Comparison of ENCODE assay signal across 30 cellular contexts in the genomic region with DNA sequence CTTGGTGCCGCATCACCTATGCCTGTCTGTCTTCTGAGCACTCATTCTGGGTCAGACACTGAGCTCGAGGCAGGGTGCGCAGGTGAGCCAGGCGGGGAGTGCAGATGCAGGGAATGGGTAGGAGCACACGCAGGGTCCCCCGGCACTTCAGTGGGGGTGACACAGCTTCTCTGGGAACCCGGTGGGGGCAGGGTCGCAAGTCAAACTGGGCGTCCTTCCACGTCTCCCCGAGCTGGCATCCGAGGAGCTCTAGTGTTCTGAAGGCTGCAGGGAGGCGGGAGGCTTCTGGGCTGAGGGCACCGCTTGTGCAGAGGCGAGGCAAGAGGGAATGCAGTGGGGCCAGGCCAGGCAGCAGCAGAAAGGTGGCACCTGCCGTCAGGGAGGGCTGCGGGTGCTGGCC.
DNase-seq lines count a peak whose midpoint lies in the region; ATAC-seq and TF ChIP-seq lines count a peak whose summit lies in the region.
"Had no signal": no experiment of that assay in that cellular context is flagged by ENCODE, and none has a peak within 500 bp of the region (broad histone marks: within the 10 kb centered on the region; RNA-seq: fewer than 3 reads in every experiment).

No MANE protein-coding gene starts in this region.

- H3K36me3 Mint-ChIP-seq in T-helper 2 cell treated with Interferon-gamma antibody and Interleukin-4, amounts not matched to agents 5 μg/mL and 100 μg/mL, for 36 hours (ENCODE audit: low read depth): peaks cover 55% of the 10 kb centered on the region
- H3K36me3 Mint-ChIP-seq in activated CD8-positive, alpha-beta T cell treated with anti-CD3 and anti-CD28 coated beads, Interleukin-2, amount 10 ng/mL, durations not matched to agents 7 days and 5 days (ENCODE audit: low read depth): peaks cover 69% of the 10 kb centered on the region
- peaks cover 85% of the 10 kb centered on the region for H3K36me3 Mint-ChIP-seq in stimulated activated effector memory CD8-positive, alpha-beta T cell treated with anti-CD3 and anti-CD28 coated beads, Interleukin-12 subunit alpha, Interleukin-12 subunit beta, amount 100 ng/mL, for 72 hours

- no peak for DNase-seq in T-helper 2 cell treated with Interferon-gamma antibody and Interleukin-4, amounts not matched to agents 5 μg/mL and 100 μg/mL, for 36 hours (ENCODE audit: low spot score)
- DNase-seq in T-helper 2 cell: no peak
- no peak for DNase-seq in activated CD8-positive, alpha-beta T cell treated with anti-CD3 and anti-CD28 coated beads, Interleukin-2, amount 10 ng/mL, durations not matched to agents 7 days and 5 days
- DNase-seq in lower lobe of right lung: peak; percentile 39
- no peak for DNase-seq in stimulated activated effector memory CD8-positive, alpha-beta T cell treated with anti-CD3 and anti-CD28 coated beads, Interleukin-12 subunit alpha, Interleukin-12 subunit beta, amount 100 ng/mL, for 72 hours (ENCODE audit: low spot score in 2 of 2)
- DNase-seq in KG1 (lab: John Stamatoyannopoulos, UW): no peak
- DNase-seq: 8988T; activated CD4-positive, alpha-beta T cell treated with anti-CD3 and anti-CD28 coated beads for 1 hour; activated CD8-positive, alpha-beta memory T cell treated with anti-CD3 and anti-CD28 coated beads for 24 hours; adrenal gland; DMS53; effector CD8-positive, alpha-beta T cell; foreskin melanocyte; MV-4-11; NCI-H510A treated with DMSO at 0.1 percent for 48 hours; NK-92 treated with Interleukin-12 subunit alpha and Interleukin-12 subunit beta, amount 100 ng/mL, for 24 hours; pancreas; right cardiac atrium; SHP77; stimulated activated CD4-positive, alpha-beta T cell treated with anti-CD3 and anti-CD28 coated beads, Interleukin-4, amount 100 ng/mL, for 4 hours had no signal

- no peak for TF ChIP-seq CTCF in lower lobe of right lung (IDR thresholded peaks at IDR 0.05)

- no peak overlapping the region for H3K4me3 Mint-ChIP-seq in T-helper 2 cell treated with Interferon-gamma antibody and Interleukin-4, amounts not matched to agents 5 μg/mL and 100 μg/mL, for 36 hours
- H3K4me3 Mint-ChIP-seq in activated CD8-positive, alpha-beta T cell treated with anti-CD3 and anti-CD28 coated beads, Interleukin-2, amount 10 ng/mL, durations not matched to agents 7 days and 5 days: no peak overlapping the region
- H3K4me3 Mint-ChIP-seq in stimulated activated effector memory CD8-positive, alpha-beta T cell treated with anti-CD3 and anti-CD28 coated beads, Interleukin-12 subunit alpha, Interleukin-12 subunit beta, amount 100 ng/mL, for 72 hours: no peak overlapping the region
- H3K4me3 Mint-ChIP-seq: activated T-helper 1 cell treated with anti-CD3 and anti-CD28 coated beads, Interleukin-12 subunit alpha, Interleukin-12 subunit beta, Interleukin-2, Interleukin-4 antibody, amounts not matched to agents 30 ng/mL and 10 ng/mL and 1 ng/mL, durations not matched to agents 14 hours and 24 hours and 36 hours; brain; mesothelial cell of epicardium; nephron had no signal

- H3K36me3 ChIP-seq in lower lobe of right lung: peaks cover 81% of the 10 kb centered on the region
- H3K36me3 ChIP-seq: pancreas had no signal

- H3K27ac ChIP-seq in lower lobe of right lung: no peak overlapping the region
- H3K27ac ChIP-seq: adrenal gland, hepatocyte, pancreas, tibial nerve had no signal

- peak overlapping the region; percentile 78 for H3K27ac Mint-ChIP-seq in T-helper 2 cell treated with Interferon-gamma antibody and Interleukin-4, amounts not matched to agents 5 μg/mL and 100 μg/mL, for 36 hours
- H3K27ac Mint-ChIP-seq in activated CD8-positive, alpha-beta T cell treated with anti-CD3 and anti-CD28 coated beads, Interleukin-2, amount 10 ng/mL, durations not matched to agents 7 days and 5 days: peak overlapping the region; percentile 80
- H3K27ac Mint-ChIP-seq in stimulated activated effector memory CD8-positive, alpha-beta T cell treated with anti-CD3 and anti-CD28 coated beads, Interleukin-12 subunit alpha, Interleukin-12 subunit beta, amount 100 ng/mL, for 72 hours: peak overlapping the region; percentile 89
- H3K27ac Mint-ChIP-seq: activated T-helper 1 cell treated with anti-CD3 and anti-CD28 coated beads, Interleukin-12 subunit alpha, Interleukin-12 subunit beta, Interleukin-2, Interleukin-4 antibody, amounts not matched to agents 30 ng/mL and 10 ng/mL and 1 ng/mL, durations not matched to agents 14 hours and 24 hours and 36 hours; mesothelial cell of epicardium had no signal

- ATAC-seq in activated CD8-positive, alpha-beta T cell treated with anti-CD3 and anti-CD28 coated beads, Interleukin-2, amount 10 ng/mL, durations not matched to agents 7 days and 5 days: no peak
- no peak for ATAC-seq in lower lobe of right lung
- ATAC-seq in stimulated activated effector memory CD8-positive, alpha-beta T cell treated with anti-CD3 and anti-CD28 coated beads, Interleukin-12 subunit alpha, Interleukin-12 subunit beta, amount 100 ng/mL, for 72 hours: no peak
- no peak for ATAC-seq in HG03442 (IDR thresholded peaks at IDR 0.05; ENCODE audit: unreplicated experiment)
- no peak for ATAC-seq in GM21367 (IDR thresholded peaks at IDR 0.05; ENCODE audit: unreplicated experiment)
- ATAC-seq: esophagus mucosa, pancreas, right cardiac atrium had no signal

- no peaks in the 10 kb centered on the region for H3K4me1 ChIP-seq in lower lobe of right lung
- H3K4me1 ChIP-seq: pancreas, tibial nerve had no signal

- no peaks in the 10 kb centered on the region for H3K9me3 Mint-ChIP-seq in T-helper 2 cell treated with Interferon-gamma antibody and Interleukin-4, amounts not matched to agents 5 μg/mL and 100 μg/mL, for 36 hours
- no peaks in the 10 kb centered on the region for H3K9me3 Mint-ChIP-seq in activated CD8-positive, alpha-beta T cell treated with anti-CD3 and anti-CD28 coated beads, Interleukin-2, amount 10 ng/mL, durations not matched to agents 7 days and 5 days (ENCODE audit: insufficient read depth)
- H3K9me3 Mint-ChIP-seq in stimulated activated effector memory CD8-positive, alpha-beta T cell treated with anti-CD3 and anti-CD28 coated beads, Interleukin-12 subunit alpha, Interleukin-12 subunit beta, amount 100 ng/mL, for 72 hours: no peaks in the 10 kb centered on the region
- H3K9me3 Mint-ChIP-seq: activated T-helper 1 cell treated with anti-CD3 and anti-CD28 coated beads, Interleukin-12 subunit alpha, Interleukin-12 subunit beta, Interleukin-2, Interleukin-4 antibody, amounts not matched to agents 30 ng/mL and 10 ng/mL and 1 ng/mL, durations not matched to agents 14 hours and 24 hours and 36 hours; brain; CD8-positive, alpha-beta memory T cell; mesothelial cell of epicardium; nephron had no signal

- peaks cover 8% of the 10 kb centered on the region for H3K4me1 Mint-ChIP-seq in T-helper 2 cell treated with Interferon-gamma antibody and Interleukin-4, amounts not matched to agents 5 μg/mL and 100 μg/mL, for 36 hours (ENCODE audit: low read depth)
- H3K4me1 Mint-ChIP-seq in activated CD8-positive, alpha-beta T cell treated with anti-CD3 and anti-CD28 coated beads, Interleukin-2, amount 10 ng/mL, durations not matched to agents 7 days and 5 days (ENCODE audit: low read depth): peaks cover 30% of the 10 kb centered on the region
- peaks cover 49% of the 10 kb centered on the region for H3K4me1 Mint-ChIP-seq in stimulated activated effector memory CD8-positive, alpha-beta T cell treated with anti-CD3 and anti-CD28 coated beads, Interleukin-12 subunit alpha, Interleukin-12 subunit beta, amount 100 ng/mL, for 72 hours
- H3K4me1 Mint-ChIP-seq: mesothelial cell of epicardium had no signal

- H3K27me3 Mint-ChIP-seq in T-helper 2 cell treated with Interferon-gamma antibody and Interleukin-4, amounts not matched to agents 5 μg/mL and 100 μg/mL, for 36 hours (ENCODE audit: low read depth): no peaks in the 10 kb centered on the region
- no peaks in the 10 kb centered on the region for H3K27me3 Mint-ChIP-seq in activated CD8-positive, alpha-beta T cell treated with anti-CD3 and anti-CD28 coated beads, Interleukin-2, amount 10 ng/mL, durations not matched to agents 7 days and 5 days (ENCODE audit: low read depth)
- H3K27me3 Mint-ChIP-seq: brain; CD8-positive, alpha-beta memory T cell had no signal

- H3K4me3 ChIP-seq in lower lobe of right lung: no peak overlapping the region
- H3K4me3 ChIP-seq: adrenal gland, hepatocyte, pancreas, tibial nerve had no signal

- H3K27me3 ChIP-seq in lower lobe of right lung (ENCODE audit: low read depth): no peaks in the 10 kb centered on the region
- H3K27me3 ChIP-seq: adrenal gland, hepatocyte, pancreas, tibial nerve had no signal

- POLR2A ChIA-PET in activated CD8-positive, alpha-beta T cell treated with anti-CD3 and anti-CD28 coated beads, Interleukin-2, amount 10 ng/mL, durations not matched to agents 7 days and 5 days (lab: Charles Lee): no interaction called here

- intact Hi-C loops in lower lobe of right lung (cut with DNase I): no loop called here

- H3K9me3 ChIP-seq in lower lobe of right lung: no peaks in the 10 kb centered on the region
- H3K9me3 ChIP-seq: adrenal gland, pancreas, tibial nerve had no signal

- CTCF ChIA-PET in activated CD8-positive, alpha-beta T cell treated with anti-CD3 and anti-CD28 coated beads, Interleukin-2, amount 10 ng/mL, durations not matched to agents 7 days and 5 days (lab: Charles Lee): interaction anchor here (1.0 to 9.9 kb wide), 4 partner anchors 25 to 119 kb away, joined by 3 to 308 read pairs (median 3); no protein-coding TSS in a partner anchor
